Comparison of ENCODE assay signal across 2 cellular contexts in genomic region chr15:74808073-74808839, GRCh38.
TF ChIP-seq lines count a peak whose summit lies in the region.

No MANE protein-coding gene starts in this region.

TF ChIP-seq in HEK293, 187 proteins besides CTCF, POLR2A, EP300 and RAD21:
- TF ChIP-seq ZBTB20 (tag by site-specific recombination; IDR thresholded peaks at IDR 0.05) (0 out of 2 replicates have a peak, but pooled peaks have one; percentile 24), ZNF2 (tag by site-specific recombination; IDR thresholded peaks at IDR 0.05) (no peak)

TF ChIP-seq in GM12878, 131 proteins besides CTCF, POLR2A, EP300 and RAD21:
- TF ChIP-seq CREB1 (IDR thresholded peaks at IDR 0.05; ENCODE audit: low read depth) (no peak), POU2F2 (IDR thresholded peaks at IDR 0.05; ENCODE audit: borderline replicate concordance, low read depth, low read length) (no peak), CHD2 (IDR thresholded peaks at IDR 0.05; ENCODE audit: borderline replicate concordance, low read depth, low read length) (no peak), SRF (IDR thresholded peaks at IDR 0.05; ENCODE audit: low read depth in 2 of 2, low read length in 2 of 2) (no peak), HSF1 (IDR thresholded peaks at IDR 0.05; ENCODE audit: low read depth, low read length) (no peak), ZNF217 (IDR thresholded peaks at IDR 0.05) (no peak), CHD4 (IDR thresholded peaks at IDR 0.05) (no peak)
